ENCODE assay signal across 1 cellular context in genomic region chr19:16882146-16882545, GRCh38.
TF ChIP-seq lines count a peak whose summit lies in the region.

No MANE protein-coding gene starts in this region.

TF ChIP-seq in HepG2, 621 proteins besides CTCF, POLR2A, EP300 and RAD21:
- no peak for TF ChIP-seq ZNF768 (CRISPR knock-in tag; IDR thresholded peaks at IDR 0.05)
- TF ChIP-seq GABPA (IDR thresholded peaks at IDR 0.05; ENCODE audit: low read depth, low read length), result no peak
- TF ChIP-seq GABPA (CRISPR knock-in tag; IDR thresholded peaks at IDR 0.05; ENCODE audit: low read depth), result no peak
- no peak for TF ChIP-seq MZF1 (CRISPR knock-in tag; IDR thresholded peaks at IDR 0.05; ENCODE audit: borderline replicate concordance)
- TF ChIP-seq HOMEZ (CRISPR knock-in tag; IDR thresholded peaks at IDR 0.05; ENCODE audit: low read depth), result no peak
- no peak for TF ChIP-seq ZNF333 (CRISPR knock-in tag; IDR thresholded peaks at IDR 0.05; ENCODE audit: borderline replicate concordance)
- TF ChIP-seq PATZ1 (CRISPR knock-in tag; IDR thresholded peaks at IDR 0.05), result no peak
- TF ChIP-seq GATAD2A (CRISPR knock-in tag; IDR thresholded peaks at IDR 0.05), result no peak
- TF ChIP-seq PAF1 (CRISPR knock-in tag; IDR thresholded peaks at IDR 0.05), result no peak
